In genomic region chr11:76672431-76673163, GRCh38 we compare ENCODE assay signal across 8 cellular contexts. TPM values are rescaled to one million over a fixed set of nuclear protein-coding genes. Genes with fewer than 3 reads are reported as not detected.
DNase-seq lines count a peak whose midpoint lies in the region; ATAC-seq and TF ChIP-seq lines count a peak whose summit lies in the region.

No MANE protein-coding gene starts in this region.

- peaks cover 51 to 82% (median 61%) of the 10 kb centered on the region in 3 donors for H3K27me3 Mint-ChIP-seq in CD14-positive monocyte (ENCODE audit: low read depth in 3 of 3)
- peaks cover 15% of the 10 kb centered on the region for H3K27me3 Mint-ChIP-seq in activated T-helper 1 cell treated with anti-CD3 and anti-CD28 coated beads, Interleukin-12 subunit alpha, Interleukin-12 subunit beta, Interleukin-2, Interleukin-4 antibody, amounts not matched to agents 30 ng/mL and 10 ng/mL and 1 ng/mL, durations not matched to agents 14 hours and 24 hours and 36 hours (ENCODE audit: insufficient read depth)
- peaks cover 3% of the 10 kb centered on the region for H3K27me3 Mint-ChIP-seq in Caco-2 (ENCODE audit: insufficient read depth, unreplicated experiment)

- H3K4me1 ChIP-seq in Caco-2, result peaks cover 9% of the 10 kb centered on the region

- H3K4me1 Mint-ChIP-seq in CD14-positive monocyte (peaks cover 30% of the 10 kb centered on the region), Caco-2 (ENCODE audit: low read depth, unreplicated experiment) (no peaks in the 10 kb centered on the region)
- H3K4me1 Mint-ChIP-seq in activated T-helper 1 cell treated with anti-CD3 and anti-CD28 coated beads, Interleukin-12 subunit alpha, Interleukin-12 subunit beta, Interleukin-2, Interleukin-4 antibody, amounts not matched to agents 30 ng/mL and 10 ng/mL and 1 ng/mL, durations not matched to agents 14 hours and 24 hours and 36 hours (ENCODE audit: low read depth), result peaks cover 37% of the 10 kb centered on the region

- CTCF ChIA-PET in Caco-2 (lab: Charles Lee), result interaction anchor here (1.2 kb wide), 1 partner anchor 74 kb away, joined by 3 read pairs; no protein-coding TSS in a partner anchor

- H3K36me3 ChIP-seq in Caco-2 (ENCODE audit: control insufficient read depth, insufficient read depth, low read length), result no peaks in the 10 kb centered on the region

- no peaks in the 10 kb centered on the region for H3K9me3 ChIP-seq in Caco-2

- TF ChIP-seq CTCF in CD14-positive monocyte (IDR thresholded peaks at IDR 0.05) (no peak), Caco-2 (IDR thresholded peaks at IDR 0.05; ENCODE audit: insufficient read depth in 1 of 2, low read depth in 1 of 2, low read length in 1 of 2, severe bottlenecking in 1 of 2, unreplicated experiment in 1 of 2) (no peak)

- H3K27ac Mint-ChIP-seq in CD14-positive monocyte, result peak overlapping the region in 6 of 7 donors; percentile 51 to 89 (median 75)
- peak overlapping the region; percentile 53 for H3K27ac Mint-ChIP-seq in activated T-helper 1 cell treated with anti-CD3 and anti-CD28 coated beads, Interleukin-12 subunit alpha, Interleukin-12 subunit beta, Interleukin-2, Interleukin-4 antibody, amounts not matched to agents 30 ng/mL and 10 ng/mL and 1 ng/mL, durations not matched to agents 14 hours and 24 hours and 36 hours
- H3K27ac Mint-ChIP-seq in Caco-2 (ENCODE audit: unreplicated experiment), result no peak overlapping the region

- POLR2A ChIA-PET in Caco-2 (lab: Charles Lee), result interaction anchor here (0.5 kb wide), 1 partner anchor 677 kb away, joined by 6 read pairs; no protein-coding TSS in a partner anchor

- DNase-seq in CD14-positive monocyte (ENCODE audit: low spot score), result no peak
- no peak for DNase-seq in activated T-helper 1 cell treated with anti-CD3 and anti-CD28 coated beads, Interleukin-12 subunit alpha, Interleukin-12 subunit beta, Interleukin-2, Interleukin-4 antibody, amounts not matched to agents 30 ng/mL and 10 ng/mL and 1 ng/mL, durations not matched to agents 14 hours and 24 hours and 36 hours (ENCODE audit: low spot score)
- peak; percentile 64 for DNase-seq in renal cortical epithelial cell (ENCODE audit: low read depth)
- no peak for DNase-seq in LoVo (ENCODE audit: low spot score)
- no peak for DNase-seq in Caco-2
- no peak for DNase-seq in amygdala (lab: John Stamatoyannopoulos, UW)

- peaks cover 4 to 29% of the 10 kb centered on the region in 2 donors for H3K36me3 Mint-ChIP-seq in CD14-positive monocyte
- no peaks in the 10 kb centered on the region for H3K36me3 Mint-ChIP-seq in activated T-helper 1 cell treated with anti-CD3 and anti-CD28 coated beads, Interleukin-12 subunit alpha, Interleukin-12 subunit beta, Interleukin-2, Interleukin-4 antibody, amounts not matched to agents 30 ng/mL and 10 ng/mL and 1 ng/mL, durations not matched to agents 14 hours and 24 hours and 36 hours (ENCODE audit: low read depth)
- no peaks in the 10 kb centered on the region for H3K36me3 Mint-ChIP-seq in Caco-2 (ENCODE audit: insufficient read depth, unreplicated experiment)

- intact Hi-C loops in CD14-positive monocyte (cut with micrococcal nuclease), result loop anchor here in 1 of 2 donors (5.0 kb wide), 1 partner anchor 40 kb away; no protein-coding TSS in a partner anchor
- intact Hi-C loops in activated T-helper 1 cell treated with anti-CD3 and anti-CD28 coated beads, Interleukin-12 subunit alpha, Interleukin-12 subunit beta, Interleukin-2, Interleukin-4 antibody, amounts not matched to agents 30 ng/mL and 10 ng/mL and 1 ng/mL, durations not matched to agents 14 hours and 24 hours and 36 hours (cut with micrococcal nuclease), result loop anchor here (5.0 kb wide), 1 partner anchor 290 kb away; the partner anchor contains the start of genes GVQW3 and THAP12
- intact Hi-C loops in Caco-2 (cut with micrococcal nuclease; ENCODE audit: unreplicated experiment), result loop anchor here (5.0 to 10.0 kb wide), 2 partner anchors 100 to 228 kb away; partner anchors contain the start of gene EMSY

- H3K4me3 Mint-ChIP-seq in CD14-positive monocyte, result peak overlapping the region; percentile 2 to 78
- H3K4me3 Mint-ChIP-seq in activated T-helper 1 cell treated with anti-CD3 and anti-CD28 coated beads, Interleukin-12 subunit alpha, Interleukin-12 subunit beta, Interleukin-2, Interleukin-4 antibody, amounts not matched to agents 30 ng/mL and 10 ng/mL and 1 ng/mL, durations not matched to agents 14 hours and 24 hours and 36 hours, result peak overlapping the region; percentile 15
- no peak overlapping the region for H3K4me3 Mint-ChIP-seq in Caco-2 (ENCODE audit: unreplicated experiment)

- ATAC-seq in GM19397 (IDR thresholded peaks at IDR 0.05; ENCODE audit: unreplicated experiment) (peak; percentile 65), HG03439 (IDR thresholded peaks at IDR 0.05; ENCODE audit: unreplicated experiment) (peak; percentile 50)

- H3K9me3 Mint-ChIP-seq in CD14-positive monocyte (peaks cover 0 to 11% (median 3%) of the 10 kb centered on the region in 7 donors), Caco-2 (ENCODE audit: unreplicated experiment) (no peaks in the 10 kb centered on the region)
- H3K9me3 Mint-ChIP-seq in activated T-helper 1 cell treated with anti-CD3 and anti-CD28 coated beads, Interleukin-12 subunit alpha, Interleukin-12 subunit beta, Interleukin-2, Interleukin-4 antibody, amounts not matched to agents 30 ng/mL and 10 ng/mL and 1 ng/mL, durations not matched to agents 14 hours and 24 hours and 36 hours, result no peaks in the 10 kb centered on the region

- H3K4me3 ChIP-seq in Caco-2 (ENCODE audit: low read depth, low read length), result no peak overlapping the region

- no peaks in the 10 kb centered on the region for H3K27me3 ChIP-seq in Caco-2 (replicated peaks; ENCODE audit: control insufficient read depth, insufficient read depth, low read length)

- BruUV-seq in Caco-2 (replicated peaks; lab: Mats Ljungman, UMichigan), result no TSS peak

RNA-seq across cellular contexts. Expression of gene LRRC32, which starts 2.0 kb away (rescaled TPM):
- not detected for polyA plus RNA-seq in CD14-positive monocyte
- 5.5 and 5.7 TPM in 2 replicates for total RNA-seq in activated T-helper 1 cell treated with anti-CD3 and anti-CD28 coated beads, Interleukin-12 subunit alpha, Interleukin-12 subunit beta, Interleukin-2, Interleukin-4 antibody, amounts not matched to agents 30 ng/mL and 10 ng/mL and 1 ng/mL, durations not matched to agents 14 hours and 24 hours and 36 hours
- total RNA-seq in renal cortical epithelial cell, result 0.17 and 5.6 TPM in 2 replicates
- total RNA-seq in Caco-2 (2022), result 0.27 and 0.84 TPM in 2 replicates
